8 cellular contexts compared by ENCODE assay signal in genomic region chr11:57657290-57658022, GRCh38. TPM values are rescaled to one million over a fixed set of nuclear protein-coding genes. Genes with fewer than 3 reads are reported as not detected.
A peak's percentile ranks its signal among the peaks of the same experiment; 100 is the strongest.
DNase-seq lines count a peak whose midpoint lies in the region; ATAC-seq and TF ChIP-seq lines count a peak whose summit lies in the region.

TSS of gene CLP1 (plus strand) at chr11:57657762. CDS start at chr11:57659477, 1,715 bp downstream.

- peaks cover 9% of the 10 kb centered on the region for H3K4me1 ChIP-seq in Panc1 (ENCODE audit: control insufficient read depth, insufficient read depth, low read length)
- peaks cover 7 to 13% of the 10 kb centered on the region in 2 donors for H3K4me1 ChIP-seq in muscle layer of duodenum (ENCODE audit: control insufficient read depth in 1 of 2, insufficient read depth in 2 of 2, low read length in 2 of 2)

- no peaks in the 10 kb centered on the region for H3K27me3 Mint-ChIP-seq in activated T-cell treated with anti-CD3 and anti-CD28 coated beads, Interleukin-2, amount 50 U/mL, for 4 hours (ENCODE audit: low read depth)

- H3K36me3 ChIP-seq in Panc1 (ENCODE audit: control insufficient read depth, insufficient read depth, low read length) (peaks cover 10% of the 10 kb centered on the region), muscle layer of duodenum (ENCODE audit: control insufficient read depth in 1 of 2, insufficient read depth in 2 of 2, low read length in 2 of 2) (peaks cover 26 to 32% of the 10 kb centered on the region in 2 donors)

- H3K4me3 Mint-ChIP-seq in activated T-cell treated with anti-CD3 and anti-CD28 coated beads, Interleukin-2, amount 50 U/mL, for 4 hours: peak within 1 kb of the TSS; percentile 96

- BruUV-seq in Panc1 (replicated peaks; lab: Mats Ljungman, UMichigan): no TSS peak

- POLR2A ChIA-PET in Panc1 (lab: Charles Lee): no interaction called here

- H3K9me3 ChIP-seq in Panc1 (ENCODE audit: control insufficient read depth, insufficient read depth, low read depth, low read length): no peaks in the 10 kb centered on the region
- no peaks in the 10 kb centered on the region for H3K9me3 ChIP-seq in muscle layer of duodenum (ENCODE audit: control insufficient read depth in 1 of 2, low read length in 2 of 2)

- in situ Hi-C loops in Panc1 (cut with HindIII; ENCODE audit: low pct_unique_long_range_greater_than_20kb, low sequenced_read_pairs): no loop called here

- H3K4me3 ChIP-seq in Panc1 (ENCODE audit: low read depth in 2 of 2, low read length in 2 of 2) (peak within 1 kb of the TSS; percentile 77 to 83), muscle layer of duodenum (ENCODE audit: low read depth in 1 of 2, low read length in 2 of 2) (peak within 1 kb of the TSS; percentile 94 to 95)

- no peak for TF ChIP-seq CTCF in Panc1 (IDR thresholded peaks at IDR 0.05)

- peaks cover 28% of the 10 kb centered on the region for H3K4me1 Mint-ChIP-seq in activated T-cell treated with anti-CD3 and anti-CD28 coated beads, Interleukin-2, amount 50 U/mL, for 4 hours (ENCODE audit: low read depth)

- H3K27me3 ChIP-seq in Panc1 (ENCODE audit: control insufficient read depth, insufficient read depth, low read length) (no peaks in the 10 kb centered on the region), muscle layer of duodenum (ENCODE audit: low read depth, low read length) (no peaks in the 10 kb centered on the region)

- peak within 1 kb of the TSS; percentile 90 for H3K27ac ChIP-seq in Panc1 (ENCODE audit: low read length)
- H3K27ac ChIP-seq in muscle layer of duodenum (ENCODE audit: low read length): peak within 1 kb of the TSS; percentile 84

- CTCF ChIA-PET in Panc1 (lab: Charles Lee): interaction anchor here (1.6 kb wide), 1 partner anchor 13 kb away, joined by 3 read pairs; no protein-coding TSS in a partner anchor

- H3K36me3 Mint-ChIP-seq in activated T-cell treated with anti-CD3 and anti-CD28 coated beads, Interleukin-2, amount 50 U/mL, for 4 hours (ENCODE audit: insufficient read depth): peaks cover 29% of the 10 kb centered on the region

- intact Hi-C loops in Panc1 (cut with micrococcal nuclease; ENCODE audit: unreplicated experiment): no loop called here

- H3K9me3 Mint-ChIP-seq in activated T-cell treated with anti-CD3 and anti-CD28 coated beads, Interleukin-2, amount 50 U/mL, for 4 hours: no peaks in the 10 kb centered on the region

- peak; percentile 98 for ATAC-seq in GM21723 (IDR thresholded peaks at IDR 0.05; ENCODE audit: unreplicated experiment)
- peak; percentile 99 for ATAC-seq in Panc1
- ATAC-seq in activated T-cell treated with anti-CD3 and anti-CD28 coated beads, Interleukin-2, amount 50 U/mL, for 4 hours: peak; percentile 99
- peak; percentile 98 for ATAC-seq in esophagus mucosa

- DNase-seq in DMS53 (lab: John Stamatoyannopoulos, UW) (peak; percentile 95), KG1 (lab: John Stamatoyannopoulos, UW) (peak; percentile 99), Panc1 (ENCODE audit: low read depth, low spot score) (peak; percentile 92)
- peak; percentile 98 for DNase-seq in activated T-cell treated with anti-CD3 and anti-CD28 coated beads, Interleukin-2, amount 50 U/mL, for 4 hours
- peak; percentile 98 to 99 for DNase-seq in stimulated activated CD8-positive, alpha-beta memory T cell treated with anti-CD3 and anti-CD28 coated beads, Interleukin-7, amount 100 ng/mL, for 4 hours (ENCODE audit: low read depth in 2 of 2)

RNA-seq across cellular contexts. Expression of gene CLP1, which starts in this region (rescaled TPM):
- total RNA-seq in Panc1 (2021; ENCODE audit: unreplicated experiment) (17.7 TPM), esophagus mucosa (10.6 TPM)
- 15.2 TPM for polyA plus RNA-seq in Panc1 (2012; ENCODE audit: insufficient read length)
- total RNA-seq in activated T-cell treated with anti-CD3 and anti-CD28 coated beads, Interleukin-2, amount 50 U/mL, for 4 hours: 10 to 100 TPM; 21.6 to 24.6 (median 22.0) TPM

Comparison
In these comparisons a context has a peak if more than half of its experiments do, and no peak if none do; other contexts are left out.
1. Peak in every context shown above with its lines: DNase-seq, ATAC-seq, H3K4me3 ChIP-seq and H3K27ac ChIP-seq.